In genomic region chr15:80152896-80153876, GRCh38 we compare ENCODE assay signal across 8 cellular contexts. TPM values are rescaled to one million over a fixed set of nuclear protein-coding genes. Genes with fewer than 3 reads are reported as not detected.
DNase-seq lines count a peak whose midpoint lies in the region; ATAC-seq and TF ChIP-seq lines count a peak whose summit lies in the region.

Gene FAH, plus strand, starts transcription at chr15:80152999. Its CDS starts 56 bp downstream, at chr15:80153055.

- H3K4me3 ChIP-seq in HFF-Myc (replicated peaks; ENCODE audit: low read depth, low read length) (peak within 1 kb of the TSS; percentile 77), epithelial cell of proximal tubule (ENCODE audit: low read depth, low read length) (peak within 1 kb of the TSS; percentile 76), mucosa of rectum (ENCODE audit: low read length in 2 of 2) (peak within 1 kb of the TSS; percentile 77 to 90)

- H3K9me3 ChIP-seq in mucosa of rectum (ENCODE audit: control insufficient read depth in 2 of 2, low read length in 2 of 2): no peaks in the 10 kb centered on the region

- H3K4me3 Mint-ChIP-seq in activated CD8-positive, alpha-beta T cell treated with anti-CD3 and anti-CD28 coated beads for 36 hours: peak within 1 kb of the TSS; percentile 90

- peak; percentile 37 for ATAC-seq in activated CD8-positive, alpha-beta T cell treated with anti-CD3 and anti-CD28 coated beads for 36 hours

- peak; percentile 32 for DNase-seq in NCI-H1105 treated with DMSO at 0.1 percent for 48 hours (lab: John Stamatoyannopoulos, UW)
- DNase-seq in NCI-H1105 (lab: John Stamatoyannopoulos, UW): no peak
- no peak for DNase-seq in HFF-Myc (ENCODE audit: extremely low read depth, low read depth)
- peak; percentile 25 to 87 (median 64) for DNase-seq in NCI-H1417 (lab: John Stamatoyannopoulos, UW)
- DNase-seq in activated CD8-positive, alpha-beta T cell treated with anti-CD3 and anti-CD28 coated beads for 36 hours: peak; percentile 71
- DNase-seq in epithelial cell of proximal tubule (ENCODE audit: low read depth): no peak
- peak in 11 of 49 donors; percentile 41 to 75 (median 60) for DNase-seq in substantia nigra (lab: John Stamatoyannopoulos, UW)

- peaks cover 5% of the 10 kb centered on the region for H3K36me3 Mint-ChIP-seq in activated CD8-positive, alpha-beta T cell treated with anti-CD3 and anti-CD28 coated beads for 36 hours (ENCODE audit: low read depth)

- TF ChIP-seq CTCF in HFF-Myc (IDR thresholded peaks at IDR 0.05; ENCODE audit: low read depth, low read length, missing control alignments): no peak
- TF ChIP-seq CTCF in activated CD8-positive, alpha-beta T cell treated with anti-CD3 and anti-CD28 coated beads for 36 hours (IDR thresholded peaks at IDR 0.05): no peak
- TF ChIP-seq CTCF in epithelial cell of proximal tubule (conservative IDR thresholded peaks at IDR 0.05; ENCODE audit: low read depth, low read length): no peak

- no peaks in the 10 kb centered on the region for H3K27me3 ChIP-seq in mucosa of rectum (ENCODE audit: control insufficient read depth in 2 of 2, insufficient read depth in 2 of 2, low read length in 2 of 2)

- no peaks in the 10 kb centered on the region for H3K27me3 Mint-ChIP-seq in activated CD8-positive, alpha-beta T cell treated with anti-CD3 and anti-CD28 coated beads for 36 hours

- H3K4me1 ChIP-seq in mucosa of rectum (ENCODE audit: control insufficient read depth in 2 of 2, insufficient read depth in 2 of 2, low read length in 2 of 2): peaks cover 6 to 9% of the 10 kb centered on the region in 2 donors

- intact Hi-C loops in activated CD8-positive, alpha-beta T cell treated with anti-CD3 and anti-CD28 coated beads for 36 hours (cut with micrococcal nuclease): no loop called here

- H3K9ac ChIP-seq in mucosa of rectum (ENCODE audit: low read depth in 1 of 2, low read length in 2 of 2): peak within 1 kb of the TSS; percentile 58 to 69

- peak within 1 kb of the TSS; percentile 93 for H3K27ac Mint-ChIP-seq in activated CD8-positive, alpha-beta T cell treated with anti-CD3 and anti-CD28 coated beads for 36 hours

- no peaks in the 10 kb centered on the region for H3K9me3 Mint-ChIP-seq in activated CD8-positive, alpha-beta T cell treated with anti-CD3 and anti-CD28 coated beads for 36 hours

- peaks cover 31% of the 10 kb centered on the region for H3K4me1 Mint-ChIP-seq in activated CD8-positive, alpha-beta T cell treated with anti-CD3 and anti-CD28 coated beads for 36 hours (ENCODE audit: low read depth)

- POLR2A ChIA-PET in activated CD8-positive, alpha-beta T cell treated with anti-CD3 and anti-CD28 coated beads for 36 hours (lab: Charles Lee): interaction anchor here (0.6 to 1.2 kb wide), 6 partner anchors 15 to 703 kb away, joined by 3 to 5 read pairs (median 3); partner anchors contain the start of gene BCL2A1

- CTCF ChIA-PET in activated CD8-positive, alpha-beta T cell treated with anti-CD3 and anti-CD28 coated beads for 36 hours (lab: Charles Lee): interaction anchor here (1.0 to 1.4 kb wide), 2 partner anchors 92 to 230 kb away, joined by 3 read pairs; no protein-coding TSS in a partner anchor

- peak within 1 kb of the TSS; percentile 66 to 77 for H3K27ac ChIP-seq in mucosa of rectum (ENCODE audit: low read depth in 2 of 2, low read length in 2 of 2)
- peak within 1 kb of the TSS; percentile 58 for H3K27ac ChIP-seq in substantia nigra (ENCODE audit: low read depth, low read length, poor library complexity, severe bottlenecking)

- H3K36me3 ChIP-seq in mucosa of rectum (ENCODE audit: control insufficient read depth in 2 of 2, insufficient read depth in 2 of 2, low read length in 2 of 2): no peaks in the 10 kb centered on the region

RNA-seq across cellular contexts. Expression of gene FAH, which starts in this region (rescaled TPM):
- 10 to 100 TPM; 58.9 to 61.0 TPM for total RNA-seq in activated CD8-positive, alpha-beta T cell treated with anti-CD3 and anti-CD28 coated beads for 36 hours
- 20.4 and 41.4 TPM in 2 replicates for total RNA-seq in epithelial cell of proximal tubule

Comparison
In these comparisons a context has a peak if more than half of its experiments do, and no peak if none do; other contexts are left out.
1. DNase-seq: peak in NCI-H1105 treated with DMSO at 0.1 percent for 48 hours (single experiment), NCI-H1417 (3 of 3) and activated CD8-positive, alpha-beta T cell treated with anti-CD3 and anti-CD28 coated beads for 36 hours (single experiment); none in NCI-H1105 (single experiment), HFF-Myc (single experiment) and epithelial cell of proximal tubule (single experiment).
2. Peak in every context shown above with its lines, with median percentiles within 50 percentile points of each other: H3K4me3 ChIP-seq.